Comparison of ENCODE assay signal across 25 cellular contexts in genomic region chr3:170776887-170777551, GRCh38.
"Had no signal": no experiment of that assay in that cellular context is flagged by ENCODE, and none has a peak within 500 bp of the region (broad histone marks: within the 10 kb centered on the region; RNA-seq: fewer than 3 reads in every experiment).

No MANE protein-coding gene starts in this region.

- H2AFZ ChIP-seq: neural progenitor cell, parathyroid adenoma had no signal

- H3K4me1 ChIP-seq: neural progenitor cell, parathyroid adenoma, psoas muscle, sigmoid colon, stomach, thyroid gland, tibial nerve, upper lobe of right lung, uterus had no signal

- DNase-seq: naive thymus-derived CD8-positive, alpha-beta T cell; occipital lobe; ovary; posterior cingulate gyrus; psoas muscle; right cardiac atrium; right lobe of liver; sigmoid colon; small intestine; stimulated activated CD4-positive, alpha-beta T cell treated with anti-CD3 and anti-CD28 coated beads, Interleukin-15, amount 100 ng/mL, for 24 hours; stimulated activated CD4-positive, alpha-beta T cell treated with anti-CD3 and anti-CD28 coated beads, Interleukin-2, amount 100 ng/mL, for 24 hours; stimulated activated CD4-positive, alpha-beta T cell treated with anti-CD3 and anti-CD28 coated beads, Interleukin-2, amount 100 ng/mL, for 48 hours; stimulated activated CD4-positive, alpha-beta T cell treated with anti-CD3 and anti-CD28 coated beads, Interleukin-4, amount 100 ng/mL, for 24 hours; stimulated activated naive B cell treated with anti-CD40 and anti-IgM and Interleukin-4, amounts not matched to agents 10 μg/mL and 1 μg/mL and 100 μg/mL, for 72 hours; stimulated activated naive CD4-positive, alpha-beta T cell treated with Interleukin-2 at 50 U/mL for 16 hours; stomach; thyroid gland; upper lobe of right lung; uterus had no signal

- ATAC-seq: naive thymus-derived CD8-positive, alpha-beta T cell; natural killer cell treated with Interleukin-12 subunit alpha and Interleukin-12 subunit beta and Interleukin-15 and Interleukin-18, amount 100 ng/mL, for 72 hours; psoas muscle; right cardiac atrium; right lobe of liver; stimulated activated effector memory CD8-positive, alpha-beta T cell treated with anti-CD3 and anti-CD28 coated beads, Interleukin-12 subunit alpha, Interleukin-12 subunit beta, amount 100 ng/mL, for 72 hours; stimulated activated naive B cell treated with anti-CD40 and anti-IgM and Interleukin-4, amounts not matched to agents 10 μg/mL and 1 μg/mL and 100 μg/mL, for 72 hours; upper lobe of right lung had no signal

- H3K4me3 ChIP-seq: neural progenitor cell, ovary, psoas muscle, right lobe of liver, sigmoid colon, stomach, thoracic aorta, thyroid gland, tibial nerve, upper lobe of right lung, uterus had no signal

- H3K9ac ChIP-seq: neural progenitor cell, parathyroid adenoma had no signal

- H3K27ac ChIP-seq: neural progenitor cell, ovary, parathyroid adenoma, psoas muscle, right lobe of liver, sigmoid colon, stomach, thoracic aorta, thyroid gland, tibial nerve, upper lobe of right lung, uterus had no signal

- H3K36me3 ChIP-seq: neural progenitor cell, ovary, right lobe of liver, sigmoid colon, stomach, thoracic aorta, thyroid gland, tibial nerve, upper lobe of right lung, uterus had no signal

- H3K79me2 ChIP-seq: parathyroid adenoma had no signal

- H3K9me3 ChIP-seq: ovary, psoas muscle, right lobe of liver, sigmoid colon, stomach, thoracic aorta, thyroid gland, tibial nerve, upper lobe of right lung, uterus had no signal

- FAIRE-seq: small intestine had no signal

- H3K4me2 ChIP-seq: neural progenitor cell had no signal

- H3K27me3 ChIP-seq: neural progenitor cell, ovary, right lobe of liver, sigmoid colon, stomach, thyroid gland, tibial nerve, upper lobe of right lung, uterus had no signal
